ENCODE assay signal across 13 cellular contexts in the genomic region with DNA sequence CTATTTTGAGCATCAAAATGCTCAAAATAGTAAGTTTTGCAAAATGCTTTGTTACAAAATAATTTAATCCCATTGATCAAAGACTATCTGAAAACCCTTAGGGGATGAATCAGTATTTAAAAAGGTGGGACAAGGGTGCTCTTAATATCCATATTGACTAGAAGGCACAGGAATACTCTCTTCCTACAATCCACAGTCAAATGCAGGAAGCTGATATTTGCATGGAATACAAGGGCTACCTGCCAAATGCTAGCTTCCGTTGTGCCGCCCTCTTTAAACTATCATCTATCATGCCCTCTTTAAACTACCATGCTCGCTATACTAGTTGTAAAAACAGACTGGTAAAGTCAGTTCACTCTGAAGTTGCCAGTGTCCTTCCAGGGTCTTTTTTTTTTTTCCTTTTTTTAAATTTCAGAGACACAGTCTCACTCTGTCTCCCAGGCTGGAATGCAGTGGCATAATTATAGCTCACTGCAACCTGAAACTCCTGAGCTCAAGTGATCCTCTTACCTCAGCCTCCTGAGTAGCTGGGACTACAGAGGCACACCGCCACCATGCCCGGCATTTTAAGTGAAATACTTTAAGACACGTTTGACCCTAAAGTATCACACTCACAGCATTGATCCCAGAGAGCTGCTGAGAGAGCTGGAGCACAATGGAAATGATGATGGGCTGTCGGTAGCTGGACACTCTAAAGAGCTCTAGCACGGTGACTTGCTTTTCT. TPM values are rescaled to one million over a fixed set of nuclear protein-coding genes. Genes with fewer than 3 reads are reported as not detected.
A peak's percentile ranks its signal among the peaks of the same experiment; 100 is the strongest.
DNase-seq lines count a peak whose midpoint lies in the region; ATAC-seq and TF ChIP-seq lines count a peak whose summit lies in the region.
"Had no signal": no experiment of that assay in that cellular context is flagged by ENCODE, and none has a peak within 500 bp of the region (broad histone marks: within the 10 kb centered on the region; RNA-seq: fewer than 3 reads in every experiment).

No MANE protein-coding gene starts in this region.

- H3K27me3 Mint-ChIP-seq in activated CD8-positive, alpha-beta T cell treated with anti-CD3 and anti-CD28 coated beads for 36 hours = no peaks in the 10 kb centered on the region
- H3K27me3 Mint-ChIP-seq in activated CD8-positive, alpha-beta T cell treated with anti-CD3 and anti-CD28 coated beads, Interleukin-2, amount 10 ng/mL, durations not matched to agents 7 days and 5 days (ENCODE audit: low read depth) = no peaks in the 10 kb centered on the region
- H3K27me3 Mint-ChIP-seq in activated naive CD8-positive, alpha-beta T cell treated with anti-CD3 and anti-CD28 coated beads, Interleukin-2, amount 10 ng/mL, durations not matched to agents 7 days and 5 days = no peaks in the 10 kb centered on the region
- no peaks in the 10 kb centered on the region for H3K27me3 Mint-ChIP-seq in nephron progenitor cell (ENCODE audit: low read depth, poor library complexity)

- no peak for TF ChIP-seq CTCF in activated CD8-positive, alpha-beta T cell treated with anti-CD3 and anti-CD28 coated beads for 36 hours (IDR thresholded peaks at IDR 0.05)
- TF ChIP-seq CTCF in nephron progenitor cell (IDR thresholded peaks at IDR 0.05) = no peak

- intact Hi-C loops in activated CD8-positive, alpha-beta T cell treated with anti-CD3 and anti-CD28 coated beads for 36 hours (cut with micrococcal nuclease) = no loop called here

- peaks cover 63% of the 10 kb centered on the region for H3K36me3 Mint-ChIP-seq in activated CD8-positive, alpha-beta T cell treated with anti-CD3 and anti-CD28 coated beads for 36 hours (ENCODE audit: low read depth)
- H3K36me3 Mint-ChIP-seq in activated CD8-positive, alpha-beta T cell treated with anti-CD3 and anti-CD28 coated beads, Interleukin-2, amount 10 ng/mL, durations not matched to agents 7 days and 5 days (ENCODE audit: low read depth) = peaks cover 62% of the 10 kb centered on the region
- H3K36me3 Mint-ChIP-seq in activated naive CD8-positive, alpha-beta T cell treated with anti-CD3 and anti-CD28 coated beads, Interleukin-2, amount 10 ng/mL, durations not matched to agents 7 days and 5 days = peaks cover 47% of the 10 kb centered on the region
- H3K36me3 Mint-ChIP-seq in nephron progenitor cell (ENCODE audit: low read depth) = peaks cover 51% of the 10 kb centered on the region

- CTCF ChIA-PET in activated CD8-positive, alpha-beta T cell treated with anti-CD3 and anti-CD28 coated beads for 36 hours (lab: Charles Lee) = no interaction called here
- CTCF ChIA-PET in activated CD8-positive, alpha-beta T cell treated with anti-CD3 and anti-CD28 coated beads, Interleukin-2, amount 10 ng/mL, durations not matched to agents 7 days and 5 days (lab: Charles Lee) = no interaction called here

- H3K9me3 Mint-ChIP-seq in activated CD8-positive, alpha-beta T cell treated with anti-CD3 and anti-CD28 coated beads for 36 hours = no peaks in the 10 kb centered on the region
- no peaks in the 10 kb centered on the region for H3K9me3 Mint-ChIP-seq in activated CD8-positive, alpha-beta T cell treated with anti-CD3 and anti-CD28 coated beads, Interleukin-2, amount 10 ng/mL, durations not matched to agents 7 days and 5 days (ENCODE audit: insufficient read depth)
- H3K9me3 Mint-ChIP-seq in activated naive CD8-positive, alpha-beta T cell treated with anti-CD3 and anti-CD28 coated beads, Interleukin-2, amount 10 ng/mL, durations not matched to agents 7 days and 5 days = no peaks in the 10 kb centered on the region
- no peaks in the 10 kb centered on the region for H3K9me3 Mint-ChIP-seq in nephron progenitor cell

- peak overlapping the region; percentile 55 for H3K27ac Mint-ChIP-seq in activated CD8-positive, alpha-beta T cell treated with anti-CD3 and anti-CD28 coated beads for 36 hours
- H3K27ac Mint-ChIP-seq in activated CD8-positive, alpha-beta T cell treated with anti-CD3 and anti-CD28 coated beads, Interleukin-2, amount 10 ng/mL, durations not matched to agents 7 days and 5 days = no peak overlapping the region
- H3K27ac Mint-ChIP-seq in activated naive CD8-positive, alpha-beta T cell treated with anti-CD3 and anti-CD28 coated beads, Interleukin-2, amount 10 ng/mL, durations not matched to agents 7 days and 5 days = no peak overlapping the region
- H3K27ac Mint-ChIP-seq in nephron progenitor cell = peak overlapping the region; percentile 79

- no peak overlapping the region for H3K4me3 Mint-ChIP-seq in activated CD8-positive, alpha-beta T cell treated with anti-CD3 and anti-CD28 coated beads for 36 hours
- no peak overlapping the region for H3K4me3 Mint-ChIP-seq in activated CD8-positive, alpha-beta T cell treated with anti-CD3 and anti-CD28 coated beads, Interleukin-2, amount 10 ng/mL, durations not matched to agents 7 days and 5 days
- H3K4me3 Mint-ChIP-seq in activated naive CD8-positive, alpha-beta T cell treated with anti-CD3 and anti-CD28 coated beads, Interleukin-2, amount 10 ng/mL, durations not matched to agents 7 days and 5 days = peak overlapping the region; percentile 20
- H3K4me3 Mint-ChIP-seq in nephron progenitor cell = no peak overlapping the region

- POLR2A ChIA-PET in activated CD8-positive, alpha-beta T cell treated with anti-CD3 and anti-CD28 coated beads for 36 hours (lab: Charles Lee) = interaction anchor here (1.2 to 1.6 kb wide), 3 partner anchors 11 to 65 kb away, joined by 3 to 4 read pairs (median 3); no protein-coding TSS in a partner anchor
- POLR2A ChIA-PET in activated CD8-positive, alpha-beta T cell treated with anti-CD3 and anti-CD28 coated beads, Interleukin-2, amount 10 ng/mL, durations not matched to agents 7 days and 5 days (lab: Charles Lee) = interaction anchor here (0.8 to 1.6 kb wide), 2 partner anchors 32 to 41 kb away, joined by 3 to 4 read pairs; no protein-coding TSS in a partner anchor
- POLR2A ChIA-PET in activated naive CD8-positive, alpha-beta T cell treated with anti-CD3 and anti-CD28 coated beads, Interleukin-2, amount 10 ng/mL, durations not matched to agents 7 days and 5 days (lab: Charles Lee) = interaction anchor here (0.9 to 14.4 kb wide), 2 partner anchors 37 to 103 kb away, joined by 11 to 761 read pairs; no protein-coding TSS in a partner anchor

- no peak for ATAC-seq in activated CD8-positive, alpha-beta T cell treated with anti-CD3 and anti-CD28 coated beads for 36 hours
- ATAC-seq in activated CD8-positive, alpha-beta T cell treated with anti-CD3 and anti-CD28 coated beads, Interleukin-2, amount 10 ng/mL, durations not matched to agents 7 days and 5 days = no peak
- ATAC-seq in activated naive CD8-positive, alpha-beta T cell treated with anti-CD3 and anti-CD28 coated beads, Interleukin-2, amount 10 ng/mL, durations not matched to agents 7 days and 5 days (ENCODE audit: low read depth) = no peak
- ATAC-seq: Panc1 had no signal

- peaks cover 52% of the 10 kb centered on the region for H3K4me1 Mint-ChIP-seq in activated CD8-positive, alpha-beta T cell treated with anti-CD3 and anti-CD28 coated beads for 36 hours (ENCODE audit: low read depth)
- peaks cover 44% of the 10 kb centered on the region for H3K4me1 Mint-ChIP-seq in activated CD8-positive, alpha-beta T cell treated with anti-CD3 and anti-CD28 coated beads, Interleukin-2, amount 10 ng/mL, durations not matched to agents 7 days and 5 days (ENCODE audit: low read depth)
- peaks cover 27% of the 10 kb centered on the region for H3K4me1 Mint-ChIP-seq in activated naive CD8-positive, alpha-beta T cell treated with anti-CD3 and anti-CD28 coated beads, Interleukin-2, amount 10 ng/mL, durations not matched to agents 7 days and 5 days
- peaks cover 41% of the 10 kb centered on the region for H3K4me1 Mint-ChIP-seq in nephron progenitor cell

- no peak for DNase-seq in activated CD8-positive, alpha-beta T cell treated with anti-CD3 and anti-CD28 coated beads for 36 hours
- no peak for DNase-seq in activated CD8-positive, alpha-beta T cell treated with anti-CD3 and anti-CD28 coated beads, Interleukin-2, amount 10 ng/mL, durations not matched to agents 7 days and 5 days
- DNase-seq in NCI-H1092 (lab: John Stamatoyannopoulos, UW) = peak; percentile 33
- DNase-seq in activated naive CD8-positive, alpha-beta T cell treated with anti-CD3 and anti-CD28 coated beads, Interleukin-2, amount 10 ng/mL, durations not matched to agents 7 days and 5 days = no peak
- no peak for DNase-seq in nephron progenitor cell
- no peak for DNase-seq in activated CD4-positive, CD25-positive, alpha-beta regulatory T cell treated with anti-CD3 and anti-CD28 coated beads, Interleukin-2, amount 50 U/mL, for 72 hours
- DNase-seq in DMS79 (lab: John Stamatoyannopoulos, UW) = no peak
- no peak for DNase-seq in stimulated activated CD4-positive, alpha-beta T cell treated with anti-CD3 and anti-CD28 coated beads, Interleukin-4, amount 100 ng/mL, for 24 hours
- DNase-seq: activated CD4-positive, alpha-beta T cell treated with anti-CD3 and anti-CD28 coated beads, Interleukin-2, amount 50 U/mL, for 1 hour; NCI-H446 treated with DMSO at 0.1 percent for 48 hours; pancreas; stimulated activated CD4-positive, alpha-beta T cell treated with anti-CD3 and anti-CD28 coated beads, Interleukin-12 subunit alpha, Interleukin-12 subunit beta, amount 100 ng/mL, for 4 hours had no signal

RNA-seq across cellular contexts. Expression of a gene that starts 6.8 kb away (rescaled TPM):
- total RNA-seq in activated CD8-positive, alpha-beta T cell treated with anti-CD3 and anti-CD28 coated beads for 36 hours = 100 to 1,000 TPM; 488 to 528 TPM
- 100 to 1,000 TPM; 255 to 266 TPM for total RNA-seq in activated CD8-positive, alpha-beta T cell treated with anti-CD3 and anti-CD28 coated beads, Interleukin-2, amount 10 ng/mL, durations not matched to agents 7 days and 5 days
- total RNA-seq in activated naive CD8-positive, alpha-beta T cell treated with anti-CD3 and anti-CD28 coated beads, Interleukin-2, amount 10 ng/mL, durations not matched to agents 7 days and 5 days = 100 to 1,000 TPM; 219 to 224 TPM

RNA-seq across cellular contexts. Expression of a gene that starts 56.5 kb away (rescaled TPM):
- total RNA-seq in activated CD8-positive, alpha-beta T cell treated with anti-CD3 and anti-CD28 coated beads for 36 hours = under 1 TPM; 0.22 to 0.29 TPM
- total RNA-seq in activated CD8-positive, alpha-beta T cell treated with anti-CD3 and anti-CD28 coated beads, Interleukin-2, amount 10 ng/mL, durations not matched to agents 7 days and 5 days = under 1 TPM; 0.13 to 0.18 TPM
- total RNA-seq in activated naive CD8-positive, alpha-beta T cell treated with anti-CD3 and anti-CD28 coated beads, Interleukin-2, amount 10 ng/mL, durations not matched to agents 7 days and 5 days = under 1 TPM in 1 of 2 experiments, not detected in 1; 0.11 TPM

Comparison
In these comparisons a context has a peak if more than half of its experiments do, and no peak if none do; other contexts are left out.
1. H3K27ac Mint-ChIP-seq: peak in activated CD8-positive, alpha-beta T cell treated with anti-CD3 and anti-CD28 coated beads for 36 hours (single experiment) and nephron progenitor cell (single experiment); none in activated CD8-positive, alpha-beta T cell treated with anti-CD3 and anti-CD28 coated beads, Interleukin-2, amount 10 ng/mL, durations not matched to agents 7 days and 5 days (single experiment) and activated naive CD8-positive, alpha-beta T cell treated with anti-CD3 and anti-CD28 coated beads, Interleukin-2, amount 10 ng/mL, durations not matched to agents 7 days and 5 days (single experiment).